Comparison of ENCODE assay signal across 8 cellular contexts in genomic region chr4:8393593-8394038, GRCh38. TPM values are rescaled to one million over a fixed set of nuclear protein-coding genes. Genes with fewer than 3 reads are reported as not detected.
A peak's percentile ranks its signal among the peaks of the same experiment; 100 is the strongest.
DNase-seq lines count a peak whose midpoint lies in the region; ATAC-seq, FAIRE-seq and TF ChIP-seq lines count a peak whose summit lies in the region.

No MANE protein-coding gene starts in this region.

- H3K36me3 ChIP-seq in gastrocnemius medialis: peaks cover 0 to 19% of the 10 kb centered on the region in 2 donors

- POLR2A ChIA-PET in activated CD4-positive, alpha-beta T cell treated with anti-CD3 and anti-CD28 coated beads for 36 hours (lab: Charles Lee): no interaction called here

- H3K27me3 ChIP-seq in gastrocnemius medialis: no peaks in the 10 kb centered on the region

- H3K4me1 ChIP-seq in gastrocnemius medialis: peaks cover 42 to 48% of the 10 kb centered on the region in 2 donors

- CTCF ChIA-PET in activated CD4-positive, alpha-beta T cell treated with anti-CD3 and anti-CD28 coated beads for 36 hours (lab: Charles Lee): interaction anchor here (0.6 kb wide), 2 partner anchors 14 to 465 kb away, joined by 3 to 4 read pairs; no protein-coding TSS in a partner anchor

- H3K4me1 Mint-ChIP-seq in activated CD4-positive, alpha-beta T cell treated with anti-CD3 and anti-CD28 coated beads for 36 hours: peaks cover 4% of the 10 kb centered on the region

- TF ChIP-seq POLR2A in GM12891 (IDR thresholded peaks at IDR 0.05; ENCODE audit: low read depth, low read length): no peak
- TF ChIP-seq POLR2A in gastrocnemius medialis (IDR thresholded peaks at IDR 0.05): no peak

- no peak for FAIRE-seq in GM12891 (lab: Jason Lieb, UNC)

- peak; percentile 64 to 81 for ATAC-seq in gastrocnemius medialis
- no peak for ATAC-seq in activated CD4-positive, alpha-beta T cell treated with anti-CD3 and anti-CD28 coated beads for 36 hours

- H3K27ac ChIP-seq in gastrocnemius medialis: peak overlapping the region; percentile 78 to 87 (median 79)

- peak; percentile 29 for TF ChIP-seq CTCF in astrocyte of the cerebellum (IDR thresholded peaks at IDR 0.05; ENCODE audit: low read depth, low read length, missing control alignments)
- no peak for TF ChIP-seq CTCF in gastrocnemius medialis (IDR thresholded peaks at IDR 0.05 in 4 of 5, conservative IDR thresholded peaks at IDR 0.05 in 1 of 5)

- no peaks in the 10 kb centered on the region for H3K9me3 Mint-ChIP-seq in activated CD4-positive, alpha-beta T cell treated with anti-CD3 and anti-CD28 coated beads for 36 hours (ENCODE audit: low read depth)

- no peak overlapping the region for H3K4me3 ChIP-seq in astrocyte of the cerebellum (ENCODE audit: low read depth, low read length)
- no peak overlapping the region for H3K4me3 ChIP-seq in gastrocnemius medialis

- no peaks in the 10 kb centered on the region for H3K27me3 Mint-ChIP-seq in activated CD4-positive, alpha-beta T cell treated with anti-CD3 and anti-CD28 coated beads for 36 hours

- intact Hi-C loops in gastrocnemius medialis (cut with DNase I; ENCODE audit: low total_unique reads): loop anchor here (5.0 kb wide), 1 partner anchor 61 kb away; no protein-coding TSS in a partner anchor
- intact Hi-C loops in activated CD4-positive, alpha-beta T cell treated with anti-CD3 and anti-CD28 coated beads for 36 hours (cut with DNase I, micrococcal nuclease): no loop called here

- DNase-seq in GM12891 (ENCODE audit: insufficient read length, low spot score): no peak
- peak; percentile 97 for DNase-seq in astrocyte of the cerebellum (ENCODE audit: low read depth)
- peak; percentile 98 for DNase-seq in hepatic stellate cell (ENCODE audit: low spot score)
- peak; percentile 76 to 86 for DNase-seq in gastrocnemius medialis
- DNase-seq in SKM-1 treated with dmso at 0.1 percent for 144 hours (lab: John Stamatoyannopoulos, UW; ENCODE audit: unreplicated experiment): no peak
- no peak for DNase-seq in activated naive CD4-positive, alpha-beta T cell treated with anti-CD3 and anti-CD28 coated beads, Interleukin-2, amount 50 U/mL, for 16 hours
- DNase-seq in activated CD4-positive, alpha-beta T cell treated with anti-CD3 and anti-CD28 coated beads for 36 hours: no peak
- no peak for DNase-seq in NCI-H526 (lab: John Stamatoyannopoulos, UW)

- H3K4me3 Mint-ChIP-seq in activated CD4-positive, alpha-beta T cell treated with anti-CD3 and anti-CD28 coated beads for 36 hours: no peak overlapping the region

- H3K9me3 ChIP-seq in gastrocnemius medialis: no peaks in the 10 kb centered on the region

- H3K27ac Mint-ChIP-seq in activated CD4-positive, alpha-beta T cell treated with anti-CD3 and anti-CD28 coated beads for 36 hours: no peak overlapping the region

- H3K36me3 Mint-ChIP-seq in activated CD4-positive, alpha-beta T cell treated with anti-CD3 and anti-CD28 coated beads for 36 hours (ENCODE audit: low read depth): peaks cover 14% of the 10 kb centered on the region

- in situ Hi-C loops in astrocyte of the cerebellum (cut with HindIII; ENCODE audit: low sequenced_read_pairs): no loop called here
- in situ Hi-C loops in gastrocnemius medialis (cut with MboI; ENCODE audit: low sequenced_read_pairs in 4 of 4): loop anchor here in 1 of 4 donors (10.0 kb wide), 1 partner anchor 69 kb away; no protein-coding TSS in a partner anchor

TF ChIP-seq in GM12891, 5 proteins besides CTCF, POLR2A, EP300 and RAD21:
- TF ChIP-seq POU2F2 (IDR thresholded peaks at IDR 0.05; ENCODE audit: low read depth, low read length) (0 out of 2 replicates have a peak, but pooled peaks have one; percentile 26), PAX5 (IDR thresholded peaks at IDR 0.05; ENCODE audit: insufficient read depth, low read length, severe bottlenecking) (no peak)
TF ChIP-seq in GM12891: peak in this region for 1.

RNA-seq across cellular contexts. Expression of gene ACOX3, which starts 46.9 kb away (rescaled TPM):
- polyA plus RNA-seq in GM12891 (2012; ENCODE audit: low read depth, missing spikeins): 13.4 TPM
- 10 to 100 TPM; 19.0 to 32.9 (median 22.1) TPM for total RNA-seq in gastrocnemius medialis
- total RNA-seq in activated CD4-positive, alpha-beta T cell treated with anti-CD3 and anti-CD28 coated beads for 36 hours: 10 to 100 TPM; 20.5 to 29.3 TPM

RNA-seq across cellular contexts. Expression of gene TRMT44, which starts 47.0 kb away (rescaled TPM):
- polyA plus RNA-seq in GM12891 (2012; ENCODE audit: low read depth, missing spikeins): 6.8 TPM
- 10 to 100 TPM in 2 of 4 donors, 1 to 10 TPM in 2; 7.5 to 16.4 (median 10.2) TPM for total RNA-seq in gastrocnemius medialis
- 10 to 100 TPM; 20.1 to 24.5 TPM for total RNA-seq in activated CD4-positive, alpha-beta T cell treated with anti-CD3 and anti-CD28 coated beads for 36 hours

Comparison
In these comparisons a context has a peak if more than half of its experiments do, and no peak if none do; other contexts are left out.
1. DNase-seq: peak in astrocyte of the cerebellum (single experiment), hepatic stellate cell (single experiment) and gastrocnemius medialis (2 of 2); none in GM12891 (single experiment), SKM-1 treated with dmso at 0.1 percent for 144 hours (single experiment), activated naive CD4-positive, alpha-beta T cell treated with anti-CD3 and anti-CD28 coated beads, Interleukin-2, amount 50 U/mL, for 16 hours (single experiment), activated CD4-positive, alpha-beta T cell treated with anti-CD3 and anti-CD28 coated beads for 36 hours (single experiment) and NCI-H526 (0 of 2).